ENCODE assay signal across 8 cellular contexts in the genomic region with DNA sequence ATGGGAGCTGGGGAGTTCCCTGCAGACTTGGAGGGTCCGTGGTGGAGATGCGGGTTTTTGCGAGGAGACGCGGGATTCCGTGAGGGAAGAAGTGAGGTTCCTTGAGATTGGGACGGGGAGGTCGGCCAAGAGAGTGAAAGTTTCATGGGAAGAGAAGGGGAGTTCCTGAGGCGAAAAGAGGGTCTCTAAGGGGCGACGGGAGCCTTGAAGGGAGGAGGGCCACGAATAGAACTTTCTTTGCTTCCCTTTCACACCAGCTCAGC. TPM values are rescaled to one million over a fixed set of nuclear protein-coding genes. Genes with fewer than 3 reads are reported as not detected.
DNase-seq lines count a peak whose midpoint lies in the region; ATAC-seq and FAIRE-seq lines count a peak whose summit lies in the region.

No MANE protein-coding gene starts in this region.

- H3K4me1 ChIP-seq in HUES48 (ENCODE audit: control insufficient read depth, insufficient read depth, low read length) (peaks cover 21% of the 10 kb centered on the region), iPS-18a (ENCODE audit: control insufficient read depth, low read depth, low read length) (peaks cover 7% of the 10 kb centered on the region)

- ATAC-seq in activated T-helper 17 cell treated with anti-CD3 and anti-CD28 coated beads, Interleukin-2, amount 50 U/mL, for 72 hours (replicated peaks) = no peak
- no peak for ATAC-seq in stimulated activated naive B cell treated with anti-CD40 and anti-IgM and Interleukin-4, amounts not matched to agents 10 μg/mL and 1 μg/mL and 100 μg/mL, for 72 hours (replicated peaks)
- ATAC-seq in GM18909 (IDR thresholded peaks at IDR 0.05; ENCODE audit: poor library complexity, unreplicated experiment) = no peak

- H3K9me3 Mint-ChIP-seq in activated T-helper 17 cell treated with anti-CD3 and anti-CD28 coated beads, Interleukin-2, amount 50 U/mL, for 72 hours = no peaks in the 10 kb centered on the region
- H3K9me3 Mint-ChIP-seq in stimulated activated naive B cell treated with anti-CD40 and anti-IgM and Interleukin-4, amounts not matched to agents 10 μg/mL and 1 μg/mL and 100 μg/mL, for 72 hours = no peaks in the 10 kb centered on the region

- H3K36me3 ChIP-seq in HUES48 (ENCODE audit: control insufficient read depth, insufficient read depth, low read length) (no peaks in the 10 kb centered on the region), iPS-18a (ENCODE audit: control insufficient read depth, low read depth, low read length) (no peaks in the 10 kb centered on the region)

- H3K36me3 Mint-ChIP-seq in activated T-helper 17 cell treated with anti-CD3 and anti-CD28 coated beads, Interleukin-2, amount 50 U/mL, for 72 hours (ENCODE audit: low read depth) = no peaks in the 10 kb centered on the region
- H3K36me3 Mint-ChIP-seq in stimulated activated naive B cell treated with anti-CD40 and anti-IgM and Interleukin-4, amounts not matched to agents 10 μg/mL and 1 μg/mL and 100 μg/mL, for 72 hours = peaks cover 0 to 4% of the 10 kb centered on the region in 2 donors

- H3K27ac ChIP-seq in HUES48 (ENCODE audit: low read depth, low read length) (no peak overlapping the region), iPS-18a (ENCODE audit: low read length) (no peak overlapping the region)

- peak overlapping the region; percentile 88 for H3K27ac Mint-ChIP-seq in activated T-helper 17 cell treated with anti-CD3 and anti-CD28 coated beads, Interleukin-2, amount 50 U/mL, for 72 hours
- peak overlapping the region; percentile 56 for H3K27ac Mint-ChIP-seq in stimulated activated naive B cell treated with anti-CD40 and anti-IgM and Interleukin-4, amounts not matched to agents 10 μg/mL and 1 μg/mL and 100 μg/mL, for 72 hours

- H3K4me3 ChIP-seq in HUES48 (ENCODE audit: low read depth, low read length) (peak overlapping the region; percentile 84), iPS-18a (ENCODE audit: low read length) (peak overlapping the region; percentile 67)

- peak overlapping the region; percentile 93 for H3K4me3 Mint-ChIP-seq in activated T-helper 17 cell treated with anti-CD3 and anti-CD28 coated beads, Interleukin-2, amount 50 U/mL, for 72 hours
- peak overlapping the region; percentile 84 to 87 for H3K4me3 Mint-ChIP-seq in stimulated activated naive B cell treated with anti-CD40 and anti-IgM and Interleukin-4, amounts not matched to agents 10 μg/mL and 1 μg/mL and 100 μg/mL, for 72 hours

- FAIRE-seq in urothelium cell line (lab: Jason Lieb, UNC) = no peak

- H3K27me3 ChIP-seq in HUES48 (ENCODE audit: control insufficient read depth, insufficient read depth, low read length) (peaks cover 25% of the 10 kb centered on the region), iPS-18a (ENCODE audit: control insufficient read depth, insufficient read depth, low read length) (peaks cover 24% of the 10 kb centered on the region)

- H3K27me3 Mint-ChIP-seq in activated T-helper 17 cell treated with anti-CD3 and anti-CD28 coated beads, Interleukin-2, amount 50 U/mL, for 72 hours = no peaks in the 10 kb centered on the region
- peaks cover 0 to 3% of the 10 kb centered on the region in 2 donors for H3K27me3 Mint-ChIP-seq in stimulated activated naive B cell treated with anti-CD40 and anti-IgM and Interleukin-4, amounts not matched to agents 10 μg/mL and 1 μg/mL and 100 μg/mL, for 72 hours

- H3K9me3 ChIP-seq in HUES48 (ENCODE audit: control insufficient read depth, insufficient read depth, low read length) (no peaks in the 10 kb centered on the region), iPS-18a (ENCODE audit: control insufficient read depth, low read depth, low read length) (no peaks in the 10 kb centered on the region)

- H3K9ac ChIP-seq in HUES48 (ENCODE audit: low read depth, low read length) (no peak overlapping the region), iPS-18a (ENCODE audit: low read length) (peak overlapping the region; percentile 70)

- H3K4me1 Mint-ChIP-seq in activated T-helper 17 cell treated with anti-CD3 and anti-CD28 coated beads, Interleukin-2, amount 50 U/mL, for 72 hours = peaks cover 29% of the 10 kb centered on the region
- H3K4me1 Mint-ChIP-seq in stimulated activated naive B cell treated with anti-CD40 and anti-IgM and Interleukin-4, amounts not matched to agents 10 μg/mL and 1 μg/mL and 100 μg/mL, for 72 hours = peaks cover 33 to 44% of the 10 kb centered on the region in 2 donors

- no peak for DNase-seq in stimulated activated naive B cell treated with anti-CD40 and anti-IgM and Interleukin-4, amounts not matched to agents 10 μg/mL and 1 μg/mL and 100 μg/mL, for 72 hours
- DNase-seq in NCI-H510A (lab: John Stamatoyannopoulos, UW) (no peak), urothelium cell line (ENCODE audit: low spot score) (no peak), NK-92 (lab: John Stamatoyannopoulos, UW; ENCODE audit: unreplicated experiment) (no peak)

RNA-seq across cellular contexts. Expression of a gene that starts 0.5 kb away (rescaled TPM):
- 10 to 100 TPM; 31.7 to 42.0 TPM for total RNA-seq in activated T-helper 17 cell treated with anti-CD3 and anti-CD28 coated beads, Interleukin-2, amount 50 U/mL, for 72 hours

RNA-seq across cellular contexts. Expression of a gene that starts 4.3 kb away (rescaled TPM):
- 10 to 100 TPM in 1 of 2 donors, 1 to 10 TPM in 1; 7.3 to 21.1 TPM for total RNA-seq in activated T-helper 17 cell treated with anti-CD3 and anti-CD28 coated beads, Interleukin-2, amount 50 U/mL, for 72 hours

RNA-seq across cellular contexts. Expression of a gene that starts 51.5 kb away (rescaled TPM):
- total RNA-seq in activated T-helper 17 cell treated with anti-CD3 and anti-CD28 coated beads, Interleukin-2, amount 50 U/mL, for 72 hours = 10 to 100 TPM; 20.8 to 25.3 TPM
